ENCODE assay signal across 14 cellular contexts in the genomic region with DNA sequence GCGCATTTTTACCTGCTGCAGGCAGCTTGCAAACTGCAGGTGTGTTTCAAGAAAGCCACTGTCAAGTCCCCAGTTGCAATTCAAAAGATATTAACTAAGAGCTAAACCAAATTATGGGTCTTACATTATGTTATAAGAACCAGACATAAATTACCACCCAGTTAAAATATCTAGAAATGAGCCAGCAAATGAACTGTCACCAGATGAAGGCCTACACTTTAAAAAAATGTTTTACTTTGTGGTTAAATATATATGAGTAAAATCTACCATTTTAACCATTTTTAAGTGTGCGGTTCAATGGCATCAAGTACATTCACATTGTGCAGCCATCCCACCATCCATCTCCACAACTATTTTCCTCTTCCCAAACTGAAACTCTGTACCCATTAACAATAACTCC. TPM values are rescaled to one million over a fixed set of nuclear protein-coding genes. Genes with fewer than 3 reads are reported as not detected.
DNase-seq lines count a peak whose midpoint lies in the region; ATAC-seq and TF ChIP-seq lines count a peak whose summit lies in the region.
"Had no signal": no experiment of that assay in that cellular context is flagged by ENCODE, and none has a peak within 500 bp of the region (broad histone marks: within the 10 kb centered on the region; RNA-seq: fewer than 3 reads in every experiment).

No MANE protein-coding gene starts in this region.

- H3K27ac ChIP-seq in Karpas-422 (ENCODE audit: low read length): no peak overlapping the region
- H3K27ac ChIP-seq: vagina had no signal

- H3K4me2 ChIP-seq in Karpas-422 (ENCODE audit: low read depth, low read length, poor library complexity, severe bottlenecking): peak overlapping the region; percentile 62

- peak in 1 of 2 donors; percentile 23 for ATAC-seq in activated T-cell treated with anti-CD3 and anti-CD28 coated beads, Interleukin-2, amount 50 U/mL, for 4 hours
- ATAC-seq in activated naive CD4-positive, alpha-beta T cell treated with anti-CD3 and anti-CD28 coated beads, Interleukin-2, amount 50 U/mL, for 72 hours: peak; percentile 7 to 55
- ATAC-seq in stimulated activated effector memory CD8-positive, alpha-beta T cell treated with anti-CD3 and anti-CD28 coated beads, Interleukin-12 subunit alpha, Interleukin-12 subunit beta, amount 100 ng/mL, for 72 hours: peak; percentile 46
- no peak for ATAC-seq in Right ventricle myocardium inferior
- ATAC-seq in HG03439 (IDR thresholded peaks at IDR 0.05; ENCODE audit: unreplicated experiment): no peak

- H3K9me3 ChIP-seq in Karpas-422 (ENCODE audit: low read length): no peaks in the 10 kb centered on the region
- H3K9me3 ChIP-seq: Peyer's patch, vagina had no signal

- H2AFZ ChIP-seq in Karpas-422 (ENCODE audit: low read length): no peak overlapping the region

- TF ChIP-seq CTCF in type B pancreatic cell (conservative IDR thresholded peaks at IDR 0.05): no peak

- peaks cover 30% of the 10 kb centered on the region for H3K4me1 ChIP-seq in Karpas-422 (ENCODE audit: low read length)
- H3K4me1 ChIP-seq: vagina had no signal

- no peaks in the 10 kb centered on the region for H3K9me3 Mint-ChIP-seq in activated T-cell treated with anti-CD3 and anti-CD28 coated beads, Interleukin-2, amount 50 U/mL, for 4 hours
- H3K9me3 Mint-ChIP-seq in activated naive CD4-positive, alpha-beta T cell treated with anti-CD3 and anti-CD28 coated beads, Interleukin-2, amount 50 U/mL, for 72 hours: no peaks in the 10 kb centered on the region
- no peaks in the 10 kb centered on the region for H3K9me3 Mint-ChIP-seq in stimulated activated effector memory CD8-positive, alpha-beta T cell treated with anti-CD3 and anti-CD28 coated beads, Interleukin-12 subunit alpha, Interleukin-12 subunit beta, amount 100 ng/mL, for 72 hours
- H3K9me3 Mint-ChIP-seq in type B pancreatic cell: no peaks in the 10 kb centered on the region

- no peaks in the 10 kb centered on the region for H3K9me2 ChIP-seq in Karpas-422 (replicated peaks; ENCODE audit: insufficient read depth, low read length)

- DNase-seq in activated T-cell treated with anti-CD3 and anti-CD28 coated beads, Interleukin-2, amount 50 U/mL, for 4 hours: no peak
- DNase-seq in activated T-cell treated with anti-CD3 and anti-CD28 coated beads, Interleukin-2, amount 50 U/mL, for 48 hours: no peak
- DNase-seq in Karpas-422 (no peak), Right ventricle myocardium inferior (ENCODE audit: missing footprints) (no peak), type B pancreatic cell (ENCODE audit: extremely low spot score, unreplicated experiment) (no peak)
- DNase-seq in activated naive CD4-positive, alpha-beta T cell treated with anti-CD3 and anti-CD28 coated beads, Interleukin-2, amount 50 U/mL, for 72 hours (ENCODE audit: low spot score in 2 of 2): no peak
- no peak for DNase-seq in stimulated activated effector memory CD8-positive, alpha-beta T cell treated with anti-CD3 and anti-CD28 coated beads, Interleukin-12 subunit alpha, Interleukin-12 subunit beta, amount 100 ng/mL, for 72 hours (ENCODE audit: low spot score in 2 of 2)
- DNase-seq: amniotic stem cell; central memory CD4-positive, alpha-beta T cell; Peyer's patch; retina; stimulated activated CD4-positive, alpha-beta T cell treated with anti-CD3 and anti-CD28 coated beads, Interleukin-15, amount 100 ng/mL, for 24 hours had no signal

- intact Hi-C loops in Right ventricle myocardium inferior (cut with DNase I): loop anchor here (10.0 kb wide), 1 partner anchor 89 kb away; the partner anchor contains the start of gene MND1

- H4K20me1 ChIP-seq in Karpas-422 (ENCODE audit: insufficient read depth, low read depth, low read length): no peaks in the 10 kb centered on the region

- peak overlapping the region; percentile 40 to 86 for H3K27ac Mint-ChIP-seq in activated naive CD4-positive, alpha-beta T cell treated with anti-CD3 and anti-CD28 coated beads, Interleukin-2, amount 50 U/mL, for 72 hours
- H3K27ac Mint-ChIP-seq in stimulated activated effector memory CD8-positive, alpha-beta T cell treated with anti-CD3 and anti-CD28 coated beads, Interleukin-12 subunit alpha, Interleukin-12 subunit beta, amount 100 ng/mL, for 72 hours: no peak overlapping the region
- no peak overlapping the region for H3K27ac Mint-ChIP-seq in type B pancreatic cell

- peaks cover 63% of the 10 kb centered on the region for H3K4me1 Mint-ChIP-seq in activated T-cell treated with anti-CD3 and anti-CD28 coated beads, Interleukin-2, amount 50 U/mL, for 4 hours (ENCODE audit: low read depth)
- H3K4me1 Mint-ChIP-seq in stimulated activated effector memory CD8-positive, alpha-beta T cell treated with anti-CD3 and anti-CD28 coated beads, Interleukin-12 subunit alpha, Interleukin-12 subunit beta, amount 100 ng/mL, for 72 hours: peaks cover 45% of the 10 kb centered on the region
- H3K4me1 Mint-ChIP-seq in type B pancreatic cell (ENCODE audit: unreplicated experiment): peaks cover 13% of the 10 kb centered on the region

- H3K4me3 ChIP-seq in Karpas-422 (ENCODE audit: low read length): no peak overlapping the region
- H3K4me3 ChIP-seq: vagina had no signal

- peak overlapping the region; percentile 74 for H3K4me3 Mint-ChIP-seq in activated T-cell treated with anti-CD3 and anti-CD28 coated beads, Interleukin-2, amount 50 U/mL, for 4 hours
- peak overlapping the region; percentile 76 for H3K4me3 Mint-ChIP-seq in stimulated activated effector memory CD8-positive, alpha-beta T cell treated with anti-CD3 and anti-CD28 coated beads, Interleukin-12 subunit alpha, Interleukin-12 subunit beta, amount 100 ng/mL, for 72 hours
- H3K4me3 Mint-ChIP-seq in type B pancreatic cell: no peak overlapping the region

- no peaks in the 10 kb centered on the region for H3K36me3 ChIP-seq in Karpas-422 (ENCODE audit: insufficient read depth, low read length)
- H3K36me3 ChIP-seq: Peyer's patch, vagina had no signal

- no peaks in the 10 kb centered on the region for H3K79me2 ChIP-seq in Karpas-422 (ENCODE audit: low read length)

- no peaks in the 10 kb centered on the region for H3K27me3 ChIP-seq in Karpas-422 (ENCODE audit: low read length)
- H3K27me3 ChIP-seq: Peyer's patch, vagina had no signal

- no peaks in the 10 kb centered on the region for H3K36me3 Mint-ChIP-seq in activated T-cell treated with anti-CD3 and anti-CD28 coated beads, Interleukin-2, amount 50 U/mL, for 4 hours (ENCODE audit: insufficient read depth)
- H3K36me3 Mint-ChIP-seq in activated naive CD4-positive, alpha-beta T cell treated with anti-CD3 and anti-CD28 coated beads, Interleukin-2, amount 50 U/mL, for 72 hours: peaks cover 4 to 6% of the 10 kb centered on the region in 2 donors
- peaks cover 5% of the 10 kb centered on the region for H3K36me3 Mint-ChIP-seq in stimulated activated effector memory CD8-positive, alpha-beta T cell treated with anti-CD3 and anti-CD28 coated beads, Interleukin-12 subunit alpha, Interleukin-12 subunit beta, amount 100 ng/mL, for 72 hours
- H3K36me3 Mint-ChIP-seq in type B pancreatic cell: no peaks in the 10 kb centered on the region

- H3K9ac ChIP-seq in Karpas-422 (ENCODE audit: low read length): no peak overlapping the region

- no peaks in the 10 kb centered on the region for H3K27me3 Mint-ChIP-seq in activated T-cell treated with anti-CD3 and anti-CD28 coated beads, Interleukin-2, amount 50 U/mL, for 4 hours (ENCODE audit: low read depth)
- no peaks in the 10 kb centered on the region for H3K27me3 Mint-ChIP-seq in type B pancreatic cell

RNA-seq across cellular contexts. Expression of gene TMEM131L, which starts 32.0 kb away (rescaled TPM):
- 10 to 100 TPM; 37.7 to 44.0 (median 41.7) TPM for total RNA-seq in activated T-cell treated with anti-CD3 and anti-CD28 coated beads, Interleukin-2, amount 50 U/mL, for 4 hours
- total RNA-seq in Karpas-422 (2014; rRNA removed; shearing (Covaris generic); ENCODE audit: low replicate concordance): 28.0 and 54.8 TPM in 2 replicates
- total RNA-seq in activated naive CD4-positive, alpha-beta T cell treated with anti-CD3 and anti-CD28 coated beads, Interleukin-2, amount 50 U/mL, for 72 hours: 10 to 100 TPM; 44.8 to 47.7 TPM
- total RNA-seq in Right ventricle myocardium inferior: 14.4 TPM
- total RNA-seq in type B pancreatic cell (ENCODE audit: low replicate concordance): 5.4 and 21.3 TPM in 2 replicates

Comparison
In these comparisons a context has a peak if more than half of its experiments do, and no peak if none do; other contexts are left out.
1. ATAC-seq: peak in activated naive CD4-positive, alpha-beta T cell treated with anti-CD3 and anti-CD28 coated beads, Interleukin-2, amount 50 U/mL, for 72 hours (2 of 2) and stimulated activated effector memory CD8-positive, alpha-beta T cell treated with anti-CD3 and anti-CD28 coated beads, Interleukin-12 subunit alpha, Interleukin-12 subunit beta, amount 100 ng/mL, for 72 hours (single experiment); none in Right ventricle myocardium inferior (single experiment) and HG03439 (single experiment).
2. H3K27ac Mint-ChIP-seq: peak in activated naive CD4-positive, alpha-beta T cell treated with anti-CD3 and anti-CD28 coated beads, Interleukin-2, amount 50 U/mL, for 72 hours (2 of 2); none in stimulated activated effector memory CD8-positive, alpha-beta T cell treated with anti-CD3 and anti-CD28 coated beads, Interleukin-12 subunit alpha, Interleukin-12 subunit beta, amount 100 ng/mL, for 72 hours (single experiment) and type B pancreatic cell (single experiment).